18 cellular contexts compared by ENCODE assay signal in genomic region chr3:165192610-165193192, GRCh38. TPM values are rescaled to one million over a fixed set of nuclear protein-coding genes. Genes with fewer than 3 reads are reported as not detected.
DNase-seq lines count a peak whose midpoint lies in the region.
"Had no signal": no experiment of that assay in that cellular context is flagged by ENCODE, and none has a peak within 500 bp of the region (broad histone marks: within the 10 kb centered on the region; RNA-seq: fewer than 3 reads in every experiment).

No MANE protein-coding gene starts in this region.

- H3K4ac ChIP-seq in mesendoderm (ENCODE audit: low read depth, low read length): no peak overlapping the region

- H3K9me3 ChIP-seq in ectodermal cell (ENCODE audit: control insufficient read depth, low read length): no peaks in the 10 kb centered on the region
- H3K9me3 ChIP-seq in stomach smooth muscle (ENCODE audit: control insufficient read depth in 2 of 2, low read length in 2 of 2): no peaks in the 10 kb centered on the region

- no peak overlapping the region for H4K5ac ChIP-seq in mesendoderm (ENCODE audit: low read length)

- H3K18ac ChIP-seq in mesendoderm (ENCODE audit: low read length): no peak overlapping the region

- H2BK120ac ChIP-seq in mesendoderm (ENCODE audit: low read depth, low read length): no peak overlapping the region

- H3K27me3 ChIP-seq in ectodermal cell (ENCODE audit: control insufficient read depth, insufficient read depth, low read length, poor library complexity, severe bottlenecking) (peaks cover 38% of the 10 kb centered on the region), mesendoderm (ENCODE audit: insufficient read depth, low read length, poor library complexity) (peaks cover 11% of the 10 kb centered on the region), stomach smooth muscle (ENCODE audit: control insufficient read depth in 1 of 2, insufficient read depth in 2 of 2, low read length in 2 of 2) (peaks cover 35% of the 10 kb centered on the region in 2 donors)

- H3K4me1 ChIP-seq in ectodermal cell (ENCODE audit: control insufficient read depth, insufficient read depth, low read length): peaks cover 8% of the 10 kb centered on the region
- no peaks in the 10 kb centered on the region for H3K4me1 ChIP-seq in mesendoderm (ENCODE audit: control insufficient read depth, low read depth, low read length)
- H3K4me1 ChIP-seq in stomach smooth muscle (ENCODE audit: control insufficient read depth, insufficient read depth, low read length): peaks cover 23% of the 10 kb centered on the region

- H3K27ac ChIP-seq in ectodermal cell (ENCODE audit: insufficient read depth, low read depth, low read length, poor library complexity, severe bottlenecking) (peak overlapping the region; percentile 58), mesendoderm (ENCODE audit: low read depth, low read length) (no peak overlapping the region), stomach smooth muscle (ENCODE audit: low read length) (no peak overlapping the region)

- no peaks in the 10 kb centered on the region for H3K36me3 ChIP-seq in ectodermal cell (ENCODE audit: control insufficient read depth, insufficient read depth, low read length)
- no peaks in the 10 kb centered on the region for H3K36me3 ChIP-seq in mesendoderm (ENCODE audit: control insufficient read depth, insufficient read depth, low read length)
- H3K36me3 ChIP-seq in stomach smooth muscle (ENCODE audit: control insufficient read depth in 2 of 2, insufficient read depth in 2 of 2, low read length in 2 of 2): no peaks in the 10 kb centered on the region

- no peak overlapping the region for H3K56ac ChIP-seq in mesendoderm (ENCODE audit: low read length)

- H2AK5ac ChIP-seq in mesendoderm (ENCODE audit: low read length): no peak overlapping the region

- H2BK5ac ChIP-seq in mesendoderm (ENCODE audit: low read length): no peak overlapping the region

- H3K9ac ChIP-seq in mesendoderm (ENCODE audit: low read length) (no peak overlapping the region), stomach smooth muscle (ENCODE audit: low read length in 2 of 2) (no peak overlapping the region)

- H3K23ac ChIP-seq in mesendoderm (ENCODE audit: low read length): no peak overlapping the region

- H4K8ac ChIP-seq in mesendoderm (ENCODE audit: low read depth, low read length): no peak overlapping the region

- no peaks in the 10 kb centered on the region for H3K79me1 ChIP-seq in mesendoderm (ENCODE audit: low read length)

- H3K79me2 ChIP-seq in mesendoderm (ENCODE audit: control insufficient read depth, insufficient read depth, low read length): no peaks in the 10 kb centered on the region

- DNase-seq in NCI-H82 (lab: John Stamatoyannopoulos, UW) (peak; percentile 47), NCI-H82 treated with DMSO at 0.1 percent for 48 hours (lab: John Stamatoyannopoulos, UW; ENCODE audit: unreplicated experiment) (no peak), mesendoderm (peak; percentile 51), HUDEP-2 (lab: John Stamatoyannopoulos, UW; ENCODE audit: unreplicated experiment in 76 of 76) (no peak), NCI-H1930 (lab: John Stamatoyannopoulos, UW) (no peak)
- no peak for DNase-seq in stimulated activated CD4-positive, alpha-beta T cell treated with anti-CD3 and anti-CD28 coated beads, Interleukin-4, amount 100 ng/mL, for 4 hours
- DNase-seq: activated CD4-positive, alpha-beta T cell treated with anti-CD3 and anti-CD28 coated beads for 1 hour; activated T-cell treated with anti-CD3 and anti-CD28 coated beads, Interleukin-2, amount 50 U/mL, for 1 hour; COR-L47; effector CD4-positive, alpha-beta T cell; foreskin melanocyte; KBM-7; NCI-H1417 treated with DMSO at 0.1 percent for 48 hours; occipital lobe; stimulated activated CD8-positive, alpha-beta memory T cell treated with anti-CD3 and anti-CD28 coated beads, Interleukin-4, amount 100 ng/mL, for 48 hours; T-cell had no signal

- no peak overlapping the region for H2BK15ac ChIP-seq in mesendoderm (replicated peaks; ENCODE audit: low read depth)

- peak overlapping the region; percentile 70 for H3K4me2 ChIP-seq in mesendoderm (ENCODE audit: low read length)

- H3K4me3 ChIP-seq in ectodermal cell (ENCODE audit: insufficient read depth, low read depth, low read length) (peak overlapping the region; percentile 50), mesendoderm (ENCODE audit: low read length) (no peak overlapping the region), stomach smooth muscle (ENCODE audit: low read length in 2 of 2) (peak overlapping the region; percentile 30 to 73)

- WGBS in ectodermal cell, 2 experiments: 1% methylated on average over 14 of the region's 14 CpGs
- no CpG with 5 or more reads among the region's 14 CpGs for WGBS in mesendoderm (ENCODE audit: extremely low coverage, insufficient coverage, low lambda C conversion rate)

RNA-seq across cellular contexts. Expression of gene SLITRK3, which starts 3.5 kb away (rescaled TPM):
- 5.9 TPM for polyA plus RNA-seq in ectodermal cell (2013, experiment 1 of 4)
- polyA plus RNA-seq in ectodermal cell (2013, experiment 2 of 4): 5.8 TPM
- polyA plus RNA-seq in ectodermal cell (2013, experiment 3 of 4): 4.3 TPM
- polyA plus RNA-seq in ectodermal cell (2013, experiment 4 of 4): 4.1 TPM
- polyA plus RNA-seq in mesendoderm (2013, experiment 1 of 2): 0.31 TPM
- 0.32 TPM for polyA plus RNA-seq in mesendoderm (2013, experiment 2 of 2)

Comparison
In these comparisons a context has a peak if more than half of its experiments do, and no peak if none do; other contexts are left out.
1. DNase-seq: peak in NCI-H82 (single experiment) and mesendoderm (single experiment); none in NCI-H82 treated with DMSO at 0.1 percent for 48 hours (single experiment), HUDEP-2 (0 of 76), NCI-H1930 (0 of 2) and stimulated activated CD4-positive, alpha-beta T cell treated with anti-CD3 and anti-CD28 coated beads, Interleukin-4, amount 100 ng/mL, for 4 hours (0 of 2).